Comparison of ENCODE assay signal across 27 cellular contexts in genomic region chr11:130583866-130584265, GRCh38.
DNase-seq lines count a peak whose midpoint lies in the region; ATAC-seq, FAIRE-seq and TF ChIP-seq lines count a peak whose summit lies in the region.
"Had no signal": no experiment of that assay in that cellular context is flagged by ENCODE, and none has a peak within 500 bp of the region (broad histone marks: within the 10 kb centered on the region; RNA-seq: fewer than 3 reads in every experiment).

No MANE protein-coding gene starts in this region.

- no peak overlapping the region for H2BK5ac ChIP-seq in mesendoderm (ENCODE audit: low read length)

- no peak for TF ChIP-seq POLR2A in H54 (IDR thresholded peaks at IDR 0.05; ENCODE audit: low read depth, low read length)

- no peak overlapping the region for H4K5ac ChIP-seq in mesendoderm (ENCODE audit: low read length)

- H3K27ac ChIP-seq in mesendoderm (ENCODE audit: low read depth, low read length) (no peak overlapping the region), subcutaneous abdominal adipose tissue (ENCODE audit: low read depth, low read length) (peak overlapping the region; percentile 79)
- H3K27ac ChIP-seq: BLaER1 treated with 17β-estradiol and CSF1 and Interleukin-3, amounts not matched to agents 10 nM and 100 nM; RWPE1; uterus had no signal

- H3K18ac ChIP-seq in mesendoderm (ENCODE audit: low read length), result peak overlapping the region; percentile 61

- peaks cover 0 to 6% (median 4%) of the 10 kb centered on the region in 5 donors for H3K9me3 ChIP-seq in subcutaneous abdominal adipose tissue (ENCODE audit: control insufficient read depth in 5 of 5, low read length in 5 of 5)
- H3K9me3 ChIP-seq: Caco-2, uterus had no signal

- H3K27me3 ChIP-seq in mesendoderm (ENCODE audit: insufficient read depth, low read length, poor library complexity) (no peaks in the 10 kb centered on the region), subcutaneous abdominal adipose tissue (ENCODE audit: control insufficient read depth in 5 of 5, insufficient read depth in 4 of 5, low read length in 5 of 5) (no peaks in the 10 kb centered on the region)
- H3K27me3 ChIP-seq: BLaER1 treated with 17β-estradiol and CSF1 and Interleukin-3, amounts not matched to agents 10 nM and 100 nM; uterus had no signal

- H3K4me2 ChIP-seq in mesendoderm (ENCODE audit: low read length), result no peak overlapping the region
- H3K4me2 ChIP-seq: BLaER1 treated with 17β-estradiol and CSF1 and Interleukin-3, amounts not matched to agents 10 nM and 100 nM had no signal

- no peak overlapping the region for H3K23ac ChIP-seq in mesendoderm (ENCODE audit: low read length)

- no peak overlapping the region for H3K4ac ChIP-seq in mesendoderm (ENCODE audit: low read depth, low read length)

- H3K4me3 ChIP-seq in mesendoderm (ENCODE audit: low read length), result no peak overlapping the region
- no peak overlapping the region for H3K4me3 ChIP-seq in subcutaneous abdominal adipose tissue (ENCODE audit: low read depth in 1 of 5, low read length in 5 of 5)
- H3K4me3 ChIP-seq: BLaER1 treated with 17β-estradiol and CSF1 and Interleukin-3, amounts not matched to agents 10 nM and 100 nM; uterus had no signal

- DNase-seq in SK-MEL-5 (ENCODE audit: low read depth, low spot score) (peak; percentile 42), foreskin melanocyte (peak; percentile 76), mesendoderm (no peak), H54 (ENCODE audit: insufficient read length, low spot score) (no peak), cortex of kidney (lab: John Stamatoyannopoulos, UW) (no peak)
- DNase-seq: activated CD4-positive, alpha-beta T cell treated with anti-CD3 and anti-CD28 coated beads for 1 hour; activated CD8-positive, alpha-beta T cell treated with anti-CD3 and anti-CD28 coated beads for 36 hours; activated effector memory CD4-positive, alpha-beta T cell treated with Interleukin-2 at 50 U/mL for 16 hours; Caco-2; GDM1; glutamatergic neuron; KG1; kidney glomerular epithelial cell; NCI-H1417 treated with DMSO at 0.1 percent for 48 hours; NCI-H2107; NCI-H446 treated with DMSO at 0.1 percent for 48 hours; retina; stimulated activated CD4-positive, alpha-beta T cell treated with anti-CD3 and anti-CD28 coated beads, Interleukin-2, amount 100 ng/mL, for 48 hours; T-helper 17 cell; uterus had no signal

- no peak overlapping the region for H2BK120ac ChIP-seq in mesendoderm (ENCODE audit: low read depth, low read length)

- WGBS in mesendoderm (ENCODE audit: extremely low coverage, insufficient coverage, low lambda C conversion rate), result no CpG with 5 or more reads among the region's 5 CpGs

- H2BK15ac ChIP-seq in mesendoderm (replicated peaks; ENCODE audit: low read depth), result no peak overlapping the region

- no peaks in the 10 kb centered on the region for H3K79me2 ChIP-seq in mesendoderm (ENCODE audit: control insufficient read depth, insufficient read depth, low read length)

- in situ Hi-C loops in SK-MEL-5 (cut with HindIII; ENCODE audit: low pct_unique_long_range_greater_than_20kb, low sequenced_read_pairs), result no loop called here

- no peaks in the 10 kb centered on the region for H3K36me3 ChIP-seq in mesendoderm (ENCODE audit: control insufficient read depth, insufficient read depth, low read length)
- H3K36me3 ChIP-seq in subcutaneous abdominal adipose tissue (ENCODE audit: control insufficient read depth in 5 of 5, insufficient read depth in 5 of 5, low read length in 5 of 5), result no peaks in the 10 kb centered on the region
- H3K36me3 ChIP-seq: BLaER1 treated with 17β-estradiol and CSF1 and Interleukin-3, amounts not matched to agents 10 nM and 100 nM; uterus had no signal

- H4K8ac ChIP-seq in mesendoderm (ENCODE audit: low read depth, low read length), result no peak overlapping the region

- no peak for ATAC-seq in HG03280 (IDR thresholded peaks at IDR 0.05; ENCODE audit: unreplicated experiment)
- no peak for ATAC-seq in GM18907 (IDR thresholded peaks at IDR 0.05; ENCODE audit: unreplicated experiment)
- ATAC-seq: activated CD8-positive, alpha-beta T cell treated with anti-CD3 and anti-CD28 coated beads for 36 hours; SK-N-SH treated with all-trans-retinoic acid at 6 μM for 48 hours; T-helper 17 cell had no signal

- H3K9ac ChIP-seq in mesendoderm (ENCODE audit: low read length) (no peak overlapping the region), subcutaneous abdominal adipose tissue (ENCODE audit: low read length in 5 of 5) (peak overlapping the region in 1 of 5 donors; percentile 21)
- H3K9ac ChIP-seq: BLaER1 treated with 17β-estradiol and CSF1 and Interleukin-3, amounts not matched to agents 10 nM and 100 nM had no signal

- peaks cover 22% of the 10 kb centered on the region for H3K4me1 ChIP-seq in mesendoderm (ENCODE audit: control insufficient read depth, low read depth, low read length)
- H3K4me1 ChIP-seq in subcutaneous abdominal adipose tissue (ENCODE audit: control insufficient read depth in 5 of 5, insufficient read depth in 5 of 5, low read length in 5 of 5), result peaks cover 15 to 39% (median 29%) of the 10 kb centered on the region in 5 donors
- H3K4me1 ChIP-seq: Caco-2, uterus had no signal

- H3K79me1 ChIP-seq in mesendoderm (ENCODE audit: low read length), result no peaks in the 10 kb centered on the region

- no peak overlapping the region for H3K56ac ChIP-seq in mesendoderm (ENCODE audit: low read length)

- no peak for FAIRE-seq in H54 (lab: Jason Lieb, UNC)
- FAIRE-seq: GM19239 had no signal

- H2AK5ac ChIP-seq in mesendoderm (ENCODE audit: low read length), result no peak overlapping the region

Comparison
In these comparisons a context has a peak if more than half of its experiments do, and no peak if none do; other contexts are left out.
1. DNase-seq: peak in SK-MEL-5 (single experiment) and foreskin melanocyte (single experiment); none in mesendoderm (single experiment), H54 (single experiment) and cortex of kidney (single experiment).